ENCODE assay signal across 8 cellular contexts in genomic region chr22:22397292-22397870, GRCh38.
DNase-seq lines count a peak whose midpoint lies in the region; ATAC-seq and TF ChIP-seq lines count a peak whose summit lies in the region.

No MANE protein-coding gene starts in this region.

- H2AFZ ChIP-seq in OCI-LY1 (ENCODE audit: low read length) = no peak overlapping the region

- DNase-seq in DMS79 treated with DMSO at 0.1 percent for 48 hours (lab: John Stamatoyannopoulos, UW) = peak; percentile 29
- DNase-seq in fibroblast of the aortic adventitia (ENCODE audit: low read depth) = peak; percentile 62
- DNase-seq in progenitor cell of endocrine pancreas (ENCODE audit: low spot score, unreplicated experiment) = no peak
- no peak for DNase-seq in activated naive CD4-positive, alpha-beta T cell (lab: John Stamatoyannopoulos, UW)
- DNase-seq in activated CD8-positive, alpha-beta memory T cell treated with anti-CD3 and anti-CD28 coated beads, Interleukin-2, amount 10 ng/mL, durations not matched to agents 7 days and 5 days = no peak
- DNase-seq in middle frontal gyrus (ENCODE audit: extremely low spot score, low spot score) = no peak
- DNase-seq in stimulated activated CD4-positive, alpha-beta T cell treated with anti-CD3 and anti-CD28 coated beads, Interleukin-4, amount 100 ng/mL, for 4 hours = no peak

- H3K36me3 ChIP-seq in OCI-LY1 (ENCODE audit: insufficient read depth, low read length) = no peaks in the 10 kb centered on the region; the same call in 1 of the 2 replicates

- TF ChIP-seq CTCF in OCI-LY1 (IDR thresholded peaks at IDR 0.05; ENCODE audit: low read length) (peak; percentile 33; the same call in 1 of the 2 replicates), fibroblast of the aortic adventitia (IDR thresholded peaks at IDR 0.05; ENCODE audit: insufficient read depth, low read length) (peak; percentile 43), progenitor cell of endocrine pancreas (IDR thresholded peaks at IDR 0.05; ENCODE audit: unreplicated experiment) (peak; percentile 25)

- peaks cover 5% of the 10 kb centered on the region for H3K9me3 Mint-ChIP-seq in progenitor cell of endocrine pancreas (ENCODE audit: low read depth)
- H3K9me3 Mint-ChIP-seq in activated CD8-positive, alpha-beta memory T cell treated with anti-CD3 and anti-CD28 coated beads, Interleukin-2, amount 10 ng/mL, durations not matched to agents 7 days and 5 days (ENCODE audit: low read depth) = no peaks in the 10 kb centered on the region

- H3K9me3 ChIP-seq in OCI-LY1 (ENCODE audit: low read length) = 0 out of 2 replicates have a peak, but pooled peaks cover 5% of the 10 kb centered on the region

- H3F3A ChIP-seq in OCI-LY1 (ENCODE audit: insufficient read depth, low read length) = 0 out of 2 replicates have a peak, but pooled peaks cover 4% of the 10 kb centered on the region

- H3K36me3 Mint-ChIP-seq in progenitor cell of endocrine pancreas (ENCODE audit: insufficient read depth) = no peaks in the 10 kb centered on the region
- no peaks in the 10 kb centered on the region for H3K36me3 Mint-ChIP-seq in activated CD8-positive, alpha-beta memory T cell treated with anti-CD3 and anti-CD28 coated beads, Interleukin-2, amount 10 ng/mL, durations not matched to agents 7 days and 5 days

- H3K9me2 ChIP-seq in OCI-LY1 (ENCODE audit: low read depth, low read length) = no peaks in the 10 kb centered on the region

- H3K4me2 ChIP-seq in OCI-LY1 (ENCODE audit: low read length) = no peak overlapping the region

- peak overlapping the region; percentile 99 for H3K27ac ChIP-seq in OCI-LY1 (ENCODE audit: low read depth, low read length, poor library complexity, severe bottlenecking)

- CTCF ChIA-PET in activated CD8-positive, alpha-beta memory T cell treated with anti-CD3 and anti-CD28 coated beads, Interleukin-2, amount 10 ng/mL, durations not matched to agents 7 days and 5 days (lab: Charles Lee) = interaction anchor here (1.1 to 1.5 kb wide), 2 partner anchors 25 to 49 kb away, joined by 3 to 5 read pairs; no protein-coding TSS in a partner anchor

- no peaks in the 10 kb centered on the region for H3K27me3 ChIP-seq in OCI-LY1 (ENCODE audit: insufficient read depth, low read length)

- H3K4me3 ChIP-seq in OCI-LY1 (ENCODE audit: low read depth, low read length, poor library complexity, severe bottlenecking) = no peak overlapping the region
- H3K4me3 ChIP-seq in fibroblast of the aortic adventitia (ENCODE audit: low read depth, low read length) = no peak overlapping the region

- no peaks in the 10 kb centered on the region for H3K79me2 ChIP-seq in OCI-LY1 (ENCODE audit: insufficient read depth, low read length)

- no peak for ATAC-seq in activated CD8-positive, alpha-beta memory T cell treated with anti-CD3 and anti-CD28 coated beads, Interleukin-2, amount 10 ng/mL, durations not matched to agents 7 days and 5 days

- no peaks in the 10 kb centered on the region for H4K20me1 ChIP-seq in OCI-LY1 (ENCODE audit: insufficient read depth, low read length)

- H3K4me3 Mint-ChIP-seq in progenitor cell of endocrine pancreas (ENCODE audit: low read depth) = no peak overlapping the region
- no peak overlapping the region for H3K4me3 Mint-ChIP-seq in activated CD8-positive, alpha-beta memory T cell treated with anti-CD3 and anti-CD28 coated beads, Interleukin-2, amount 10 ng/mL, durations not matched to agents 7 days and 5 days

- H3K27me3 Mint-ChIP-seq in progenitor cell of endocrine pancreas = peaks cover 51% of the 10 kb centered on the region
- peaks cover 30% of the 10 kb centered on the region for H3K27me3 Mint-ChIP-seq in activated CD8-positive, alpha-beta memory T cell treated with anti-CD3 and anti-CD28 coated beads, Interleukin-2, amount 10 ng/mL, durations not matched to agents 7 days and 5 days

- peak overlapping the region; percentile 12; the same call in 1 of the 2 replicates for H3K9ac ChIP-seq in OCI-LY1 (ENCODE audit: low read length)

- H3K4me1 Mint-ChIP-seq in progenitor cell of endocrine pancreas (ENCODE audit: low read depth) = peaks cover 16% of the 10 kb centered on the region
- no peaks in the 10 kb centered on the region for H3K4me1 Mint-ChIP-seq in activated CD8-positive, alpha-beta memory T cell treated with anti-CD3 and anti-CD28 coated beads, Interleukin-2, amount 10 ng/mL, durations not matched to agents 7 days and 5 days

- peaks cover 55% of the 10 kb centered on the region for H3K4me1 ChIP-seq in OCI-LY1 (ENCODE audit: insufficient read depth, low read length, severe bottlenecking)

- no peak overlapping the region for H3K27ac Mint-ChIP-seq in progenitor cell of endocrine pancreas
- no peak overlapping the region for H3K27ac Mint-ChIP-seq in activated CD8-positive, alpha-beta memory T cell treated with anti-CD3 and anti-CD28 coated beads, Interleukin-2, amount 10 ng/mL, durations not matched to agents 7 days and 5 days

Comparison
In these comparisons a context has a peak if more than half of its experiments do, and no peak if none do; other contexts are left out.
1. DNase-seq: peak in DMS79 treated with DMSO at 0.1 percent for 48 hours (single experiment) and fibroblast of the aortic adventitia (single experiment); none in progenitor cell of endocrine pancreas (single experiment), activated naive CD4-positive, alpha-beta T cell (0 of 4), activated CD8-positive, alpha-beta memory T cell treated with anti-CD3 and anti-CD28 coated beads, Interleukin-2, amount 10 ng/mL, durations not matched to agents 7 days and 5 days (single experiment), middle frontal gyrus (single experiment) and stimulated activated CD4-positive, alpha-beta T cell treated with anti-CD3 and anti-CD28 coated beads, Interleukin-4, amount 100 ng/mL, for 4 hours (0 of 2).
2. Peak in every context shown above with its lines, with median percentiles within 50 percentile points of each other: CTCF ChIP-seq.